In genomic region chr5:80688648-80689420, GRCh38 we compare ENCODE assay signal across 20 cellular contexts. TPM values are rescaled to one million over a fixed set of nuclear protein-coding genes. Genes with fewer than 3 reads are reported as not detected.
A peak's percentile ranks its signal among the peaks of the same experiment; 100 is the strongest.
DNase-seq lines count a peak whose midpoint lies in the region; ATAC-seq, FAIRE-seq and TF ChIP-seq lines count a peak whose summit lies in the region.
"Had no signal": no experiment of that assay in that cellular context is flagged by ENCODE, and none has a peak within 500 bp of the region (broad histone marks: within the 10 kb centered on the region; RNA-seq: fewer than 3 reads in every experiment).

No MANE protein-coding gene starts in this region.

- no peak overlapping the region for H3K4me3 Mint-ChIP-seq in activated CD4-positive, alpha-beta T cell treated with anti-CD3 and anti-CD28 coated beads, Interleukin-2, amount 10 ng/mL, durations not matched to agents 24 days and 14 days
- peak overlapping the region; percentile 8 for H3K4me3 Mint-ChIP-seq in central memory CD8-positive, alpha-beta T cell

- no peak overlapping the region for H3K14ac ChIP-seq in IMR-90 (replicated peaks; ENCODE audit: low read depth, low read length)

- POLR2A ChIA-PET in IMR-90 (lab: Charles Lee; ENCODE audit: unreplicated experiment), result no interaction called here

- H4K91ac ChIP-seq in IMR-90 (ENCODE audit: insufficient read depth, low read depth, low read length), result no peak overlapping the region

- H3K36me3 Mint-ChIP-seq in activated CD4-positive, alpha-beta T cell treated with anti-CD3 and anti-CD28 coated beads, Interleukin-2, amount 10 ng/mL, durations not matched to agents 24 days and 14 days (ENCODE audit: low read depth), result peaks cover 22% of the 10 kb centered on the region
- peaks cover 5% of the 10 kb centered on the region for H3K36me3 Mint-ChIP-seq in central memory CD8-positive, alpha-beta T cell (ENCODE audit: insufficient read depth)

- H3K9me1 ChIP-seq in IMR-90 (ENCODE audit: insufficient read depth, low read length), result no peaks in the 10 kb centered on the region

- no peak overlapping the region for H2BK20ac ChIP-seq in IMR-90 (ENCODE audit: low read depth, low read length)

- no peak for TF ChIP-seq POLR2A in IMR-90 (IDR thresholded peaks at IDR 0.05; ENCODE audit: low read depth, low read length)

- in situ Hi-C loops in IMR-90 (cut with MboI; ENCODE audit: low sequenced_read_pairs), result loop anchor here (10.0 kb wide), 2 partner anchors 506 to 606 kb away; no protein-coding TSS in a partner anchor

- no peak for ATAC-seq in IMR-90 (ENCODE audit: low read depth)
- ATAC-seq in central memory CD8-positive, alpha-beta T cell (replicated peaks; ENCODE audit: extremely low read depth, poor library complexity, severe bottlenecking), result no peak
- ATAC-seq: Right ventricle myocardium inferior had no signal

- H4K8ac ChIP-seq in IMR-90 (ENCODE audit: low read depth in 2 of 2, low read length in 2 of 2), result no peak overlapping the region

- WGBS in IMR-90 (ENCODE audit: extremely low coverage in 2 of 2, insufficient read length in 1 of 2), 2 experiments, result 80% methylated on average over 1 of the region's 4 CpGs; no CpG with 5 or more reads in 1 of the 2 experiments
- 74 to 90% (median 77%) methylated on average over 4 of the region's 4 CpGs for WGBS in small intestine, 3 donors

- no peaks in the 10 kb centered on the region for H3K27me3 Mint-ChIP-seq in activated CD4-positive, alpha-beta T cell treated with anti-CD3 and anti-CD28 coated beads, Interleukin-2, amount 10 ng/mL, durations not matched to agents 24 days and 14 days
- H3K27me3 Mint-ChIP-seq in central memory CD8-positive, alpha-beta T cell, result no peaks in the 10 kb centered on the region

- H3K27me3 ChIP-seq in IMR-90 (ENCODE audit: control insufficient read depth, insufficient read depth, low read length) (no peaks in the 10 kb centered on the region), small intestine (ENCODE audit: control insufficient read depth in 2 of 2, insufficient read depth in 2 of 2, low read length in 2 of 2) (no peaks in the 10 kb centered on the region)
- H3K27me3 ChIP-seq: Peyer's patch had no signal

- no peak overlapping the region for H2AFZ ChIP-seq in IMR-90 (replicated peaks; ENCODE audit: low read length, poor library complexity)

- peak; percentile 47 for DNase-seq in activated CD4-positive, alpha-beta T cell treated with anti-CD3 and anti-CD28 coated beads, Interleukin-2, amount 10 ng/mL, durations not matched to agents 24 days and 14 days
- DNase-seq in activated CD4-positive, alpha-beta T cell treated with anti-CD3 and anti-CD28 coated beads, Interleukin-2, amount 50 U/mL, for 4 hours, result no peak
- DNase-seq in IMR-90 (no peak), small intestine (no peak), ureter (ENCODE audit: low spot score) (no peak), hippocampal formation (lab: John Stamatoyannopoulos, UW) (no peak), RCC 7860 (ENCODE audit: low spot score) (no peak)
- DNase-seq in central memory CD8-positive, alpha-beta T cell (ENCODE audit: low spot score in 2 of 2), result no peak
- DNase-seq: 8988T; DMS53; EL; NCI-H1092 treated with DMSO at 0.1 percent for 48 hours; NCI-H1694; NCI-H2081 treated with DMSO at 0.1 percent for 48 hours; NCI-H446 treated with DMSO at 0.1 percent for 48 hours; NCI-H69; NK-92 treated with Interleukin-12 subunit alpha and Interleukin-12 subunit beta, amount 100 ng/mL, for 24 hours; Peyer's patch had no signal

- no peak overlapping the region for H3K27ac ChIP-seq in IMR-90 (ENCODE audit: insufficient read depth, low read length)
- no peak overlapping the region for H3K27ac ChIP-seq in small intestine (ENCODE audit: low read depth in 1 of 2, low read length in 1 of 2)
- H3K27ac ChIP-seq: Peyer's patch had no signal

- BruUV-seq in IMR-90 (replicated peaks; lab: Mats Ljungman, UMichigan), result no TSS peak

- H3K4me2 ChIP-seq in IMR-90 (ENCODE audit: low read depth, low read length), result no peak overlapping the region

- no peaks in the 10 kb centered on the region for H3K9me3 Mint-ChIP-seq in activated CD4-positive, alpha-beta T cell treated with anti-CD3 and anti-CD28 coated beads, Interleukin-2, amount 10 ng/mL, durations not matched to agents 24 days and 14 days
- no peaks in the 10 kb centered on the region for H3K9me3 Mint-ChIP-seq in central memory CD8-positive, alpha-beta T cell

- FAIRE-seq in small intestine (lab: Jason Lieb, UNC) (peak; percentile 59), RCC 7860 (lab: Jason Lieb, UNC) (no peak)
- FAIRE-seq: GM18507 had no signal

- H4K5ac ChIP-seq in IMR-90 (ENCODE audit: low read depth, low read length), result no peak overlapping the region

- H3K4me3 ChIP-seq in IMR-90 (ENCODE audit: insufficient read depth, low read depth, low read length), result no peak overlapping the region
- H3K4me3 ChIP-seq in small intestine (ENCODE audit: low read depth in 1 of 2, low read length in 2 of 2), result no peak overlapping the region
- H3K4me3 ChIP-seq: Peyer's patch had no signal

- no peak overlapping the region for H2BK15ac ChIP-seq in IMR-90 (ENCODE audit: low read depth, low read length)

- H2AK9ac ChIP-seq in IMR-90 (replicated peaks; ENCODE audit: low read depth, low read length, poor library complexity), result no peak overlapping the region

- H3K27ac Mint-ChIP-seq in activated CD4-positive, alpha-beta T cell treated with anti-CD3 and anti-CD28 coated beads, Interleukin-2, amount 10 ng/mL, durations not matched to agents 24 days and 14 days, result no peak overlapping the region
- no peak overlapping the region for H3K27ac Mint-ChIP-seq in central memory CD8-positive, alpha-beta T cell (ENCODE audit: low read depth)

- peak overlapping the region; percentile 50 for H2BK5ac ChIP-seq in IMR-90 (ENCODE audit: low read depth, low read length, poor library complexity, severe bottlenecking)

- peaks cover 2% of the 10 kb centered on the region; the same call in 1 of the 2 replicates for H3K4me1 ChIP-seq in IMR-90 (ENCODE audit: control insufficient read depth, insufficient read depth, low read length)
- H3K4me1 ChIP-seq in small intestine (ENCODE audit: control insufficient read depth in 2 of 2, insufficient read depth in 1 of 2, low read depth in 1 of 2, low read length in 1 of 2), result no peaks in the 10 kb centered on the region
- H3K4me1 ChIP-seq: Peyer's patch had no signal

- H4K20me1 ChIP-seq in IMR-90 (ENCODE audit: insufficient read depth, low read length), result no peaks in the 10 kb centered on the region

- H3K18ac ChIP-seq in IMR-90 (ENCODE audit: low read depth, low read length), result no peak overlapping the region

- peaks cover 20% of the 10 kb centered on the region for H3K4me1 Mint-ChIP-seq in activated CD4-positive, alpha-beta T cell treated with anti-CD3 and anti-CD28 coated beads, Interleukin-2, amount 10 ng/mL, durations not matched to agents 24 days and 14 days
- H3K4me1 Mint-ChIP-seq in central memory CD8-positive, alpha-beta T cell, result peaks cover 12% of the 10 kb centered on the region

- H3K56ac ChIP-seq in IMR-90 (ENCODE audit: extremely low read depth, insufficient read depth, low read length), result no peak overlapping the region

- intact Hi-C loops in activated CD4-positive, alpha-beta T cell treated with anti-CD3 and anti-CD28 coated beads, Interleukin-2, amount 10 ng/mL, durations not matched to agents 24 days and 14 days (cut with micrococcal nuclease), result loop anchor here (10.0 kb wide), 2 partner anchors 276 to 616 kb away; partner anchors contain the start of genes RASGRF2 and ZCCHC9
- intact Hi-C loops in IMR-90 (cut with micrococcal nuclease), result no loop called here

- no peaks in the 10 kb centered on the region for H3K36me3 ChIP-seq in IMR-90 (ENCODE audit: control insufficient read depth, insufficient read depth, low read length)
- H3K36me3 ChIP-seq in small intestine (ENCODE audit: control insufficient read depth in 2 of 2, insufficient read depth in 2 of 2, low read length in 2 of 2), result peaks cover 0 to 3% of the 10 kb centered on the region in 2 donors
- H3K36me3 ChIP-seq: Peyer's patch had no signal

- 0 out of 2 replicates have a peak overlapping the region, but pooled peaks have one; percentile 73 for H3K23ac ChIP-seq in IMR-90 (ENCODE audit: low read depth, low read length)

- dilution Hi-C loops in IMR-90 (cut with HindIII; ENCODE audit: low sequenced_read_pairs, unreplicated experiment), result no loop called here

- H3K9me3 ChIP-seq in IMR-90 (ENCODE audit: control insufficient read depth, insufficient read depth, low read length) (no peaks in the 10 kb centered on the region), small intestine (ENCODE audit: control insufficient read depth, low read depth) (no peaks in the 10 kb centered on the region)
- H3K9me3 ChIP-seq: Peyer's patch had no signal

- H2AK5ac ChIP-seq in IMR-90 (ENCODE audit: low read depth, low read length), result no peak overlapping the region

- no peak overlapping the region for H2BK120ac ChIP-seq in IMR-90 (ENCODE audit: low read depth, low read length)

- H3K4ac ChIP-seq in IMR-90 (ENCODE audit: low read depth, low read length), result no peak overlapping the region

- TF ChIP-seq CTCF in IMR-90 (conservative IDR thresholded peaks at IDR 0.05; ENCODE audit: low read depth, low read length), result no peak

- CTCF ChIA-PET in IMR-90 (lab: Yijun Ruan, JAX), result no interaction called here

- TF ChIP-seq RAD21 in IMR-90 (IDR thresholded peaks at IDR 0.05; ENCODE audit: low read length), result no peak

- H3K9ac ChIP-seq in IMR-90 (ENCODE audit: low read depth, low read length), result no peak overlapping the region

- peaks cover 10 to 15% of the 10 kb centered on the region in 2 experiments; a peak in 3 of 4 replicates for H3K79me1 ChIP-seq in IMR-90 (ENCODE audit: low read depth in 1 of 2, low read length in 2 of 2)

TF ChIP-seq in IMR-90, 13 proteins besides CTCF, POLR2A, EP300 and RAD21 (continues in another document):
- TF ChIP-seq NFE2L2 (IDR thresholded peaks at IDR 0.05; ENCODE audit: low read depth, low read length), result no peak
- no peak for TF ChIP-seq RCOR1 (IDR thresholded peaks at IDR 0.05; ENCODE audit: insufficient replicate concordance, low read length)
- no peak for TF ChIP-seq MAZ (IDR thresholded peaks at IDR 0.05; ENCODE audit: borderline replicate concordance, low read depth, low read length)
- no peak for TF ChIP-seq FOS (IDR thresholded peaks at IDR 0.05; ENCODE audit: low read depth, low read length)

RNA-seq across cellular contexts. Expression of gene DHFR, which starts 34.1 kb away (rescaled TPM):
- total RNA-seq in activated CD4-positive, alpha-beta T cell treated with anti-CD3 and anti-CD28 coated beads, Interleukin-2, amount 10 ng/mL, durations not matched to agents 24 days and 14 days, result 66.5 and 73.4 TPM in 2 replicates
- total RNA-seq in IMR-90 (2012; rRNA removed), result 29.4 and 44.4 TPM in 2 replicates
- polyA plus RNA-seq in IMR-90 (2012; rRNA removed), result 16.5 and 20.6 TPM in 2 replicates
- 4.5 and 4.8 TPM in 2 replicates for polyA plus RNA-seq in IMR-90 (2012; cell fraction: cytosol; rRNA removed)
- polyA plus RNA-seq in IMR-90 (2012; cell fraction: nucleus; rRNA removed; ENCODE audit: low replicate concordance), result 2.6 and 8.7 TPM in 2 replicates
- 10 to 100 TPM; 13.5 to 39.7 (median 26.4) TPM for polyA plus RNA-seq in small intestine
- total RNA-seq in ureter, result 21.6 TPM

RNA-seq across cellular contexts. Expression of gene MSH3, which starts 34.4 kb away (rescaled TPM):
- 21.0 and 21.1 TPM in 2 replicates for total RNA-seq in activated CD4-positive, alpha-beta T cell treated with anti-CD3 and anti-CD28 coated beads, Interleukin-2, amount 10 ng/mL, durations not matched to agents 24 days and 14 days
- total RNA-seq in IMR-90 (2012; rRNA removed) (13.3 and 16.9 TPM in 2 replicates), ureter (26.0 TPM)
- polyA plus RNA-seq in IMR-90 (2012; rRNA removed) (3.8 and 4.6 TPM in 2 replicates), small intestine (1 to 10 TPM; 3.5 to 5.1 (median 4.5) TPM)
- 0.92 and 1.1 TPM in 2 replicates for polyA plus RNA-seq in IMR-90 (2012; cell fraction: cytosol; rRNA removed)
- polyA plus RNA-seq in IMR-90 (2012; cell fraction: nucleus; rRNA removed; ENCODE audit: low replicate concordance), result 0.32 and 2.5 TPM in 2 replicates
